13 cellular contexts compared by ENCODE assay signal in the genomic region with DNA sequence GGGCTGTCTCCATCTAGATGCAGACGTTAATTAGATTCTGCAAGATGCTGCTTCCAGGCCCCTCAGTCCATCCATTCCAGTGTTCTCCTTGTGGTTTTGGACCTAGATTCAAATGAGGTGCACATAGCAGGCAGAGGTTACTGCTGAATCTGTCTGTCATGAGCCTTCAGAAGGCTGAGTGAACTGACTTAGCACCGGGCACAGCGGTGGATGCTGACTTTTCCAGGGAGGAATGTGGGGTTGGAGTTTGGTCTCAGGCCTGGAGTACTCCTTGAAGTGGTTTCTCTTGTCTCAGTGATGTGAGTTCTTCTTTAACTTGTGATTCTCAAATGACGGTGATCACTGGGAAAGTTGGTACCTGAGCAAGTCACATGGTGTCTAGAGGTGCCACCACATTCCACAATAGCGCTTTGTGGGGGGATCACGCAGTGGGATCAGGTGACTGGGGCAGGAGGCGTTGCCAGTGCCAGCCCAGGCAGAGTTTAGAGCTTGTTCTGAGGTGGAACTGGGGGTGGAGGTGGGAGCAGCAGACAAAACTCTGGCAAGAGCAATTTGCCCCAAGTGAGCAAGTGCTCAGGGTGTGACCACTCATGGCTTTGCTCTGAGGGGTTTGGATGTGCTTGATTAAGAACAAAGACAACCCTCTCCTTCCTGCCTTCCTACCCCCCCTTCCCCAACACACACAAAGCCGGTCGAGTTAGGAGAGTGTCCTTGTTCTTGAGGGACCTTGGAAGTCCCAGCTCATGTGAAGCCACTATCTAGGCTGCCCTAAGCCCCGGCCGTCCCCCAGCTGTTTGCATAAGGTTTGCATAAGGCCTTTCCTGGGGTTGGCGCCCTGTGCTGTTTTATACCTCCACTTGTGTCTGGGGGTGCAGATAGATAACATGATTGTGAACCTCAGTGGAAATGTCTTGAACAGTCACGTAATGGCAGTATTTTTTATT. TPM values are rescaled to one million over a fixed set of nuclear protein-coding genes. Genes with fewer than 3 reads are reported as not detected.
DNase-seq lines count a peak whose midpoint lies in the region; ATAC-seq, FAIRE-seq and TF ChIP-seq lines count a peak whose summit lies in the region.
"Had no signal": no experiment of that assay in that cellular context is flagged by ENCODE, and none has a peak within 500 bp of the region (broad histone marks: within the 10 kb centered on the region; RNA-seq: fewer than 3 reads in every experiment).

No MANE protein-coding gene starts in this region.

- H3K27me3 Mint-ChIP-seq in activated naive CD4-positive, alpha-beta T cell treated with anti-CD3 and anti-CD28 coated beads for 36 hours (ENCODE audit: low read depth): no peaks in the 10 kb centered on the region
- no peaks in the 10 kb centered on the region for H3K27me3 Mint-ChIP-seq in activated naive CD4-positive, alpha-beta T cell treated with anti-CD3 and anti-CD28 coated beads, Interleukin-2, amount 10 ng/mL, durations not matched to agents 7 days and 5 days

- H3K36me3 ChIP-seq in OCI-LY1 (ENCODE audit: insufficient read depth, low read length) (peaks cover 44% of the 10 kb centered on the region; the same call in 1 of the 2 replicates), GM12878 (ENCODE audit: control insufficient read depth in 2 of 2, insufficient read depth in 2 of 2, low read length in 1 of 2) (peaks cover 10 to 11% of the 10 kb centered on the region in 2 experiments)

- H3K9me3 Mint-ChIP-seq in activated naive CD4-positive, alpha-beta T cell treated with anti-CD3 and anti-CD28 coated beads for 36 hours: no peaks in the 10 kb centered on the region
- H3K9me3 Mint-ChIP-seq in activated naive CD4-positive, alpha-beta T cell treated with anti-CD3 and anti-CD28 coated beads, Interleukin-2, amount 10 ng/mL, durations not matched to agents 7 days and 5 days: no peaks in the 10 kb centered on the region
- no peaks in the 10 kb centered on the region for H3K9me3 Mint-ChIP-seq in stimulated activated effector memory CD8-positive, alpha-beta T cell treated with anti-CD3 and anti-CD28 coated beads, Interleukin-12 subunit alpha, Interleukin-12 subunit beta, amount 100 ng/mL, for 72 hours

- peaks cover 38% of the 10 kb centered on the region for H3K36me3 Mint-ChIP-seq in activated naive CD4-positive, alpha-beta T cell treated with anti-CD3 and anti-CD28 coated beads for 36 hours (ENCODE audit: low read depth)
- peaks cover 46% of the 10 kb centered on the region for H3K36me3 Mint-ChIP-seq in activated naive CD4-positive, alpha-beta T cell treated with anti-CD3 and anti-CD28 coated beads, Interleukin-2, amount 10 ng/mL, durations not matched to agents 7 days and 5 days
- H3K36me3 Mint-ChIP-seq in stimulated activated effector memory CD8-positive, alpha-beta T cell treated with anti-CD3 and anti-CD28 coated beads, Interleukin-12 subunit alpha, Interleukin-12 subunit beta, amount 100 ng/mL, for 72 hours: peaks cover 60% of the 10 kb centered on the region

- H3K27ac ChIP-seq in OCI-LY1 (ENCODE audit: low read depth, low read length, poor library complexity, severe bottlenecking): peak overlapping the region; percentile 98
- H3K27ac ChIP-seq in GM12878 (ENCODE audit: control insufficient read depth, insufficient read depth): peak overlapping the region; percentile 52
- H3K27ac ChIP-seq: SK-N-MC had no signal

- H3K9ac ChIP-seq in OCI-LY1 (ENCODE audit: low read length): peak overlapping the region; percentile 55; the same call in 1 of the 2 replicates
- H3K9ac ChIP-seq in GM12878 (ENCODE audit: control insufficient read depth, insufficient read depth, low read length): peak overlapping the region; percentile 28

- no peaks in the 10 kb centered on the region for H3K27me3 ChIP-seq in OCI-LY1 (ENCODE audit: insufficient read depth, low read length)
- no peaks in the 10 kb centered on the region for H3K27me3 ChIP-seq in GM12878 (replicated peaks in 1 of 2; ENCODE audit: control insufficient read depth in 2 of 2, insufficient read depth in 2 of 2, low read length in 1 of 2)

- peaks cover 70% of the 10 kb centered on the region for H3K4me1 Mint-ChIP-seq in activated naive CD4-positive, alpha-beta T cell treated with anti-CD3 and anti-CD28 coated beads for 36 hours (ENCODE audit: low read depth)
- peaks cover 28% of the 10 kb centered on the region for H3K4me1 Mint-ChIP-seq in activated naive CD4-positive, alpha-beta T cell treated with anti-CD3 and anti-CD28 coated beads, Interleukin-2, amount 10 ng/mL, durations not matched to agents 7 days and 5 days
- H3K4me1 Mint-ChIP-seq in stimulated activated effector memory CD8-positive, alpha-beta T cell treated with anti-CD3 and anti-CD28 coated beads, Interleukin-12 subunit alpha, Interleukin-12 subunit beta, amount 100 ng/mL, for 72 hours: peaks cover 61% of the 10 kb centered on the region

- H3F3A ChIP-seq in OCI-LY1 (ENCODE audit: insufficient read depth, low read length): no peaks in the 10 kb centered on the region

- H3K79me2 ChIP-seq in OCI-LY1 (ENCODE audit: insufficient read depth, low read length) (no peaks in the 10 kb centered on the region), GM12878 (ENCODE audit: control insufficient read depth, insufficient read depth, low read length) (peaks cover 60% of the 10 kb centered on the region)

- H3K4me1 ChIP-seq in OCI-LY1 (ENCODE audit: insufficient read depth, low read length, severe bottlenecking) (peaks cover 88% of the 10 kb centered on the region), GM12878 (ENCODE audit: control insufficient read depth, insufficient read depth, low read length) (peaks cover 75% of the 10 kb centered on the region)

- 16% methylated on average over 13 of the region's 13 CpGs for WGBS in GM12878 (ENCODE audit: insufficient coverage, insufficient replicate concordance, low lambda C conversion rate, missing lambda C conversion rate)

- H3K4me3 Mint-ChIP-seq in activated naive CD4-positive, alpha-beta T cell treated with anti-CD3 and anti-CD28 coated beads for 36 hours: no peak overlapping the region
- no peak overlapping the region for H3K4me3 Mint-ChIP-seq in activated naive CD4-positive, alpha-beta T cell treated with anti-CD3 and anti-CD28 coated beads, Interleukin-2, amount 10 ng/mL, durations not matched to agents 7 days and 5 days
- H3K4me3 Mint-ChIP-seq in stimulated activated effector memory CD8-positive, alpha-beta T cell treated with anti-CD3 and anti-CD28 coated beads, Interleukin-12 subunit alpha, Interleukin-12 subunit beta, amount 100 ng/mL, for 72 hours: no peak overlapping the region

- no peaks in the 10 kb centered on the region for H3K9me3 ChIP-seq in OCI-LY1 (ENCODE audit: low read length)
- H3K9me3 ChIP-seq in GM12878 (replicated peaks; ENCODE audit: control insufficient read depth, insufficient read depth, low read length): no peaks in the 10 kb centered on the region

- TF ChIP-seq POLR2A in GM12878 (IDR thresholded peaks at IDR 0.05; ENCODE audit: low read depth, low read length): no peak; the same call in 1 of the 2 replicates

- SMC1A ChIA-PET in GM12878 (lab: Charles Lee; ENCODE audit: uncharacterized antibody, unreplicated experiment): interaction anchor here (0.6 to 1.4 kb wide), 4 partner anchors 9 to 304 kb away, joined by 3 to 5 read pairs (median 3); no protein-coding TSS in a partner anchor

- H4K20me1 ChIP-seq in OCI-LY1 (ENCODE audit: insufficient read depth, low read length) (no peaks in the 10 kb centered on the region), GM12878 (ENCODE audit: control insufficient read depth, insufficient read depth) (no peaks in the 10 kb centered on the region)

- H3K27ac Mint-ChIP-seq in activated naive CD4-positive, alpha-beta T cell treated with anti-CD3 and anti-CD28 coated beads for 36 hours: peak overlapping the region; percentile 66
- H3K27ac Mint-ChIP-seq in activated naive CD4-positive, alpha-beta T cell treated with anti-CD3 and anti-CD28 coated beads, Interleukin-2, amount 10 ng/mL, durations not matched to agents 7 days and 5 days: no peak overlapping the region
- peak overlapping the region; percentile 90 for H3K27ac Mint-ChIP-seq in stimulated activated effector memory CD8-positive, alpha-beta T cell treated with anti-CD3 and anti-CD28 coated beads, Interleukin-12 subunit alpha, Interleukin-12 subunit beta, amount 100 ng/mL, for 72 hours

- no peak for DNase-seq in activated naive CD4-positive, alpha-beta T cell treated with anti-CD3 and anti-CD28 coated beads for 36 hours
- DNase-seq in activated naive CD4-positive, alpha-beta T cell treated with anti-CD3 and anti-CD28 coated beads, Interleukin-2, amount 10 ng/mL, durations not matched to agents 7 days and 5 days: no peak
- DNase-seq in GM12878 (ENCODE audit: low read depth, low spot score): no peak
- DNase-seq in stimulated activated effector memory CD8-positive, alpha-beta T cell treated with anti-CD3 and anti-CD28 coated beads, Interleukin-12 subunit alpha, Interleukin-12 subunit beta, amount 100 ng/mL, for 72 hours (ENCODE audit: low spot score in 2 of 2): no peak
- DNase-seq in SKM-1 (lab: John Stamatoyannopoulos, UW; ENCODE audit: unreplicated experiment): no peak
- no peak for DNase-seq in NCI-H2227 (lab: John Stamatoyannopoulos, UW; ENCODE audit: unreplicated experiment)
- DNase-seq: activated T-cell treated with anti-CD3 and anti-CD28 coated beads, Interleukin-2, amount 50 U/mL, for 1 hour; dermis blood vessel endothelial cell; hypothalamus; small intestine had no signal

- TF ChIP-seq CTCF in OCI-LY1 (IDR thresholded peaks at IDR 0.05; ENCODE audit: low read length): no peak
- no peak for TF ChIP-seq CTCF in GM12878 (IDR thresholded peaks at IDR 0.05 in 2 of 3, conservative IDR thresholded peaks at IDR 0.05 in 1 of 3; ENCODE audit: control insufficient read depth in 2 of 3, extremely low read depth in 1 of 3, insufficient read depth in 1 of 3, low read depth in 3 of 3, low read length in 3 of 3)

- TF ChIP-seq RAD21 in GM12878 (IDR thresholded peaks at IDR 0.05; ENCODE audit: insufficient read depth, low read depth, low read length): no peak

- H3K4me2 ChIP-seq in OCI-LY1 (ENCODE audit: low read length): peak overlapping the region; percentile 48; the same call in 1 of the 2 replicates
- peak overlapping the region; percentile 23 for H3K4me2 ChIP-seq in GM12878 (ENCODE audit: control insufficient read depth, insufficient read depth)

- in situ Hi-C loops in GM12878 (cut with MboI): no loop called here

- H2AFZ ChIP-seq in OCI-LY1 (ENCODE audit: low read length) (no peak overlapping the region), GM12878 (ENCODE audit: control insufficient read depth, low read depth, low read length) (no peak overlapping the region)

- intact Hi-C loops in activated naive CD4-positive, alpha-beta T cell treated with anti-CD3 and anti-CD28 coated beads for 36 hours (cut with micrococcal nuclease): no loop called here
- intact Hi-C loops in GM12878 (cut with micrococcal nuclease; ENCODE audit: unreplicated experiment): no loop called here

- no peak for TF ChIP-seq EP300 in GM12878 (IDR thresholded peaks at IDR 0.05; ENCODE audit: borderline replicate concordance in 1 of 2, control insufficient read depth in 1 of 2, low read depth in 2 of 2, low read length in 2 of 2)

- H3K4me3 ChIP-seq in OCI-LY1 (ENCODE audit: low read depth, low read length, poor library complexity, severe bottlenecking): no peak overlapping the region
- H3K4me3 ChIP-seq in GM12878: peak overlapping the region; percentile 24; the same call in 1 of the 2 replicates
- H3K4me3 ChIP-seq: SK-N-MC had no signal

- H3K9me2 ChIP-seq in OCI-LY1 (ENCODE audit: low read depth, low read length): no peaks in the 10 kb centered on the region

- peak; percentile 72 for FAIRE-seq in GM12878 (lab: Jason Lieb, UNC)
- FAIRE-seq: small intestine had no signal

- ATAC-seq in GM12878 (peak; percentile 5; the same call in 2 of the 3 replicates), GM21367 (IDR thresholded peaks at IDR 0.05; ENCODE audit: unreplicated experiment) (no peak)
- ATAC-seq in stimulated activated effector memory CD8-positive, alpha-beta T cell treated with anti-CD3 and anti-CD28 coated beads, Interleukin-12 subunit alpha, Interleukin-12 subunit beta, amount 100 ng/mL, for 72 hours: no peak

- BruUV-seq in GM12878 (replicated peaks; lab: Mats Ljungman, UMichigan): no TSS peak

- CTCF ChIA-PET in activated naive CD4-positive, alpha-beta T cell treated with anti-CD3 and anti-CD28 coated beads for 36 hours (lab: Charles Lee): no interaction called here
- CTCF ChIA-PET in activated naive CD4-positive, alpha-beta T cell treated with anti-CD3 and anti-CD28 coated beads, Interleukin-2, amount 10 ng/mL, durations not matched to agents 7 days and 5 days (lab: Charles Lee): interaction anchor here (0.6 kb wide), 1 partner anchor 342 kb away, joined by 3 read pairs; no protein-coding TSS in a partner anchor
- CTCF ChIA-PET in GM12878 (lab: Yijun Ruan, JAX): interaction anchor here (0.6 to 1.9 kb wide), 4 partner anchors 14 to 122 kb away, joined by 4 to 7 read pairs (median 4); no protein-coding TSS in a partner anchor

- POLR2A ChIA-PET in GM12878 (lab: Charles Lee): interaction anchor here (0.6 to 1.4 kb wide), 5 partner anchors 9 to 690 kb away, joined by 3 to 7 read pairs (median 4); no protein-coding TSS in a partner anchor

- RAD21 ChIA-PET in GM12878 (lab: Charles Lee; ENCODE audit: unreplicated experiment): interaction anchor here (0.9 to 2.1 kb wide), 2 partner anchors 9 to 23 kb away, joined by 4 to 10 read pairs; no protein-coding TSS in a partner anchor

RNA-seq across cellular contexts. Expression of gene JADE2, which starts 25.1 kb away (rescaled TPM):
- 10 to 100 TPM; 78.4 to 86.6 TPM for total RNA-seq in activated naive CD4-positive, alpha-beta T cell treated with anti-CD3 and anti-CD28 coated beads for 36 hours
- total RNA-seq in GM12878 (2013; cell fraction: nucleolus; rRNA removed): 71.9 and 78.0 TPM in 2 replicates
- total RNA-seq in GM12878 (2014; rRNA removed) (35.9 and 40.0 TPM in 2 replicates), GM12878 (2014; rRNA removed; fragmentation: Illumina TruSeq; extraction: Trizol) (19.9 and 23.6 TPM in 2 replicates), GM12878 (2021) (66.1 and 67.0 TPM in 2 replicates)
- polyA plus RNA-seq in GM12878 (2011; ENCODE audit: low read depth): 9.3 TPM
- polyA plus RNA-seq in GM12878 (2011; rRNA removed) (18.7 and 31.5 TPM in 2 replicates), GM12878 (2014; fragmentation: Illumina TruSeq; extraction: Trizol) (11.3 and 21.2 TPM in 2 replicates), GM12878 (2014; fragmentation: Nextera tagmentation; extraction: Ambion mirVana) (1 to 10 TPM; 1.5 to 2.3 TPM), GM12878 (2014; rRNA removed) (35.3 and 46.9 TPM in 2 replicates), GM12878 (2016; fragmentation: Nextera tagmentation; extraction: Ambion mirVana) (10 to 100 TPM; 13.1 to 15.6 TPM)
- 32.4 and 44.8 TPM in 2 replicates for polyA plus RNA-seq in GM12878 (2011; cell fraction: cytosol; rRNA removed)
- 47.8 and 58.6 TPM in 2 replicates for polyA plus RNA-seq in GM12878 (2011; cell fraction: nucleus; rRNA removed)
- 22.9 and 26.2 TPM in 2 replicates for polyA plus RNA-seq in GM12878 (2012)
- 47.3 and 68.9 TPM in 2 replicates for polyA minus RNA-seq in GM12878 (2011; rRNA and poly(A)+ RNA removed)
- 22.5 and 26.8 TPM in 2 replicates for polyA minus RNA-seq in GM12878 (2011; cell fraction: cytosol; rRNA and poly(A)+ RNA removed)
- polyA minus RNA-seq in GM12878 (2011; cell fraction: nucleus; rRNA and poly(A)+ RNA removed): 21.9 and 35.7 TPM in 2 replicates
